ENCODE assay signal across 22 cellular contexts in the genomic region with DNA sequence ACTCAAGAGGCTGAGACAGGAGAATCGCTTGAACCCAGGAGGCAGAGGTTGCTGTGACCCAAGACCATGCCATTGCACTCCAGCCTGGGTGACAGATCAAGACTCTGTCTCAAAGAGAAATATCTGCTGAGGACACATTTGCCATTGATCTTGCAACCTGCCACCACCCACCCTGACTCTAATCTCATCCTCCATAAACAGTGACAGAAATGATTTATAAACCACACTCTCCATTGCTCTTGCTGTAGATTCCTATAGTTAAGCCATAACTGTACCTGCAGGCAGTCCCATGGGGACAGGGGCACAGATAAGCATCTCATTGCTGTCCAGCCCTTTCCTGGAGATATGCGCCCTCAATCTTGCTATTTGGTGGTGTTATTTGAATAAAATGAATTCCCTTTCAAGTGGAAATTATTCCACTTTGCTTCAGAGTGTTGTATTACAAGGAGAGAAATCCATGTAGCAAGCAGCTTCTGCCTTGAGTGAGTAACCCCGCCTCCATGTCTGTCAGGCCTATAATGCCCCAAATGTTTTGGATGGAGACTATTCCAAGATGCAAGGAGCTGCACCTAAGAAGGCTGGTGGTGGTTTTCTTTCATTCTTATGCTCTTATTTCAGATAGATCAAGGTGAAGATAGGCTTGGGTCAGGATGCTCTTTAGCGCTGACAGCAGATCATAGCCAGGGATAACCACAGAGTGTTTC. TPM values are rescaled to one million over a fixed set of nuclear protein-coding genes. Genes with fewer than 3 reads are reported as not detected.
DNase-seq lines count a peak whose midpoint lies in the region; ATAC-seq, FAIRE-seq and TF ChIP-seq lines count a peak whose summit lies in the region.
"Had no signal": no experiment of that assay in that cellular context is flagged by ENCODE, and none has a peak within 500 bp of the region (broad histone marks: within the 10 kb centered on the region; RNA-seq: fewer than 3 reads in every experiment).

No MANE protein-coding gene starts in this region.

- H3K79me2 ChIP-seq in astrocyte (ENCODE audit: insufficient read depth, low read length) (no peaks in the 10 kb centered on the region), neural cell (replicated peaks; ENCODE audit: insufficient read depth, low read length) (no peaks in the 10 kb centered on the region)

- TF ChIP-seq EP300 in neural cell (conservative IDR thresholded peaks at IDR 0.05; ENCODE audit: poor library complexity, severe bottlenecking): no peak

- H3K9me3 Mint-ChIP-seq in astrocyte (ENCODE audit: unreplicated experiment): peaks cover 2% of the 10 kb centered on the region
- peaks cover 0 to 12% (median 4%) of the 10 kb centered on the region in 7 donors for H3K9me3 Mint-ChIP-seq in CD14-positive monocyte
- H3K9me3 Mint-ChIP-seq in effector memory CD8-positive, alpha-beta T cell: no peaks in the 10 kb centered on the region
- H3K9me3 Mint-ChIP-seq: CD4-positive, alpha-beta memory T cell had no signal

- H3K9ac ChIP-seq in astrocyte (ENCODE audit: low read length) (no peak overlapping the region), neural cell (ENCODE audit: low read length) (peak overlapping the region; percentile 29)

- H3K27ac ChIP-seq in astrocyte (ENCODE audit: low read depth, low read length) (no peak overlapping the region), neural cell (ENCODE audit: low read length) (no peak overlapping the region)
- H3K27ac ChIP-seq: RWPE1 had no signal

- intact Hi-C loops in CD14-positive monocyte (cut with micrococcal nuclease): no loop called here

- no peaks in the 10 kb centered on the region for H3K9me3 ChIP-seq in astrocyte (ENCODE audit: insufficient read depth, low read depth, low read length)
- no peaks in the 10 kb centered on the region for H3K9me3 ChIP-seq in neural cell (ENCODE audit: low read length)
- H3K9me3 ChIP-seq: BE2C had no signal

- FAIRE-seq in astrocyte (lab: Jason Lieb, UNC): no peak
- FAIRE-seq: GM12892 had no signal

- peaks cover 9% of the 10 kb centered on the region for H3K27me3 ChIP-seq in H7 (ENCODE audit: control insufficient read depth, insufficient read depth, low read length)
- peaks cover 69% of the 10 kb centered on the region for H3K27me3 ChIP-seq in astrocyte (ENCODE audit: insufficient read depth, low read length)
- peaks cover 47% of the 10 kb centered on the region for H3K27me3 ChIP-seq in neural cell (ENCODE audit: insufficient read depth, low read depth, low read length)

- H3K36me3 Mint-ChIP-seq in astrocyte (ENCODE audit: low read depth, unreplicated experiment): no peaks in the 10 kb centered on the region
- no peaks in the 10 kb centered on the region for H3K36me3 Mint-ChIP-seq in CD14-positive monocyte
- H3K36me3 Mint-ChIP-seq in effector memory CD8-positive, alpha-beta T cell (ENCODE audit: insufficient read depth): no peaks in the 10 kb centered on the region
- H3K36me3 Mint-ChIP-seq: CD4-positive, alpha-beta memory T cell had no signal

- no peaks in the 10 kb centered on the region for H3K4me1 Mint-ChIP-seq in astrocyte (ENCODE audit: low read depth, unreplicated experiment)
- peaks cover 11% of the 10 kb centered on the region for H3K4me1 Mint-ChIP-seq in CD14-positive monocyte
- H3K4me1 Mint-ChIP-seq in effector memory CD8-positive, alpha-beta T cell (ENCODE audit: low read depth in 2 of 2): peaks cover under 1 to 8% of the 10 kb centered on the region in 2 donors

- peak; percentile 26 for DNase-seq in NCI-H1694 (lab: John Stamatoyannopoulos, UW)
- DNase-seq in NCI-H1694 treated with DMSO at 0.1 percent for 48 hours (lab: John Stamatoyannopoulos, UW): no peak
- DNase-seq in H7: peak; percentile 28
- no peak for DNase-seq in astrocyte (ENCODE audit: low read depth)
- no peak for DNase-seq in CD14-positive monocyte (ENCODE audit: low spot score)
- DNase-seq in effector memory CD8-positive, alpha-beta T cell: no peak
- DNase-seq: 8988T; BE2C; Calu3; CD4-positive, alpha-beta memory T cell; HCEC 1CT; KG1; NCI-H1436; NCI-H2081; NCI-H446; NCI-H748 treated with DMSO at 0.1 percent for 48 hours; PC-3 had no signal

- H3K4me2 ChIP-seq in astrocyte (ENCODE audit: low read length): no peak overlapping the region
- no peak overlapping the region for H3K4me2 ChIP-seq in neural cell (ENCODE audit: low read length)

- H3K9me2 ChIP-seq in neural cell (ENCODE audit: insufficient read depth, low read length): no peaks in the 10 kb centered on the region

- TF ChIP-seq CTCF in astrocyte (IDR thresholded peaks at IDR 0.05; ENCODE audit: insufficient read depth, low read depth, low read length) (no peak), neural cell (IDR thresholded peaks at IDR 0.05; ENCODE audit: poor library complexity, severe bottlenecking) (no peak), CD14-positive monocyte (IDR thresholded peaks at IDR 0.05) (no peak)

- H3K4me3 Mint-ChIP-seq in astrocyte (ENCODE audit: unreplicated experiment) (no peak overlapping the region), CD14-positive monocyte (peak overlapping the region in 1 of 2 donors; percentile 31)
- no peak overlapping the region for H3K4me3 Mint-ChIP-seq in effector memory CD8-positive, alpha-beta T cell
- H3K4me3 Mint-ChIP-seq: CD4-positive, alpha-beta memory T cell had no signal

- H3K36me3 ChIP-seq in H7 (replicated peaks; ENCODE audit: control insufficient read depth, insufficient read depth, low read length) (no peaks in the 10 kb centered on the region), astrocyte (ENCODE audit: insufficient read depth, low read length) (no peaks in the 10 kb centered on the region), neural cell (ENCODE audit: insufficient read depth, low read length) (no peaks in the 10 kb centered on the region)
- H3K36me3 ChIP-seq: BE2C had no signal

- H3K4me1 ChIP-seq in astrocyte (ENCODE audit: insufficient read depth, low read length): peaks cover 12% of the 10 kb centered on the region

- peaks cover 7% of the 10 kb centered on the region for H3F3A ChIP-seq in neural cell (ENCODE audit: insufficient read depth, low read length, poor library complexity, severe bottlenecking)

- H3K4me3 ChIP-seq in H7 (ENCODE audit: insufficient read depth, low read depth, low read length) (no peak overlapping the region), astrocyte (ENCODE audit: insufficient read depth, low read depth, low read length) (no peak overlapping the region), neural cell (ENCODE audit: low read length) (peak overlapping the region; percentile 90)

- H4K20me1 ChIP-seq in astrocyte (ENCODE audit: insufficient read depth, low read length) (peaks cover 8% of the 10 kb centered on the region), neural cell (ENCODE audit: insufficient read depth) (no peaks in the 10 kb centered on the region)

- peaks cover 64% of the 10 kb centered on the region for H3K27me3 Mint-ChIP-seq in astrocyte (ENCODE audit: low read depth, unreplicated experiment)
- H3K27me3 Mint-ChIP-seq in CD14-positive monocyte (ENCODE audit: low read depth in 3 of 3): peaks cover 56 to 74% (median 67%) of the 10 kb centered on the region in 3 donors
- peaks cover 75 to 84% of the 10 kb centered on the region in 2 donors for H3K27me3 Mint-ChIP-seq in effector memory CD8-positive, alpha-beta T cell

- TF ChIP-seq RAD21 in neural cell (conservative IDR thresholded peaks at IDR 0.05): no peak

- H2AFZ ChIP-seq in astrocyte (ENCODE audit: low read depth, low read length): no peak overlapping the region
- H2AFZ ChIP-seq in neural cell (ENCODE audit: low read depth, low read length): no peak overlapping the region

- no peak for ATAC-seq in effector memory CD8-positive, alpha-beta T cell (replicated peaks)
- no peak for ATAC-seq in GM18861 (IDR thresholded peaks at IDR 0.05; ENCODE audit: unreplicated experiment)
- ATAC-seq: PC-3 had no signal

- H3K27ac Mint-ChIP-seq in astrocyte (ENCODE audit: unreplicated experiment) (peak overlapping the region; percentile 36), CD14-positive monocyte (no peak overlapping the region)
- no peak overlapping the region for H3K27ac Mint-ChIP-seq in effector memory CD8-positive, alpha-beta T cell
- H3K27ac Mint-ChIP-seq: CD4-positive, alpha-beta memory T cell had no signal

TF ChIP-seq in neural cell, 6 proteins besides CTCF, POLR2A, EP300 and RAD21 (continues in another document):
- TF ChIP-seq SMC3 (conservative IDR thresholded peaks at IDR 0.05; ENCODE audit: poor library complexity) (no peak), TAF1 (IDR thresholded peaks at IDR 0.05; ENCODE audit: low read depth) (no peak), MXI1 (conservative IDR thresholded peaks at IDR 0.05; ENCODE audit: poor library complexity, severe bottlenecking) (no peak), POLR2AphosphoS5 (IDR thresholded peaks at IDR 0.05) (no peak)

RNA-seq across cellular contexts. Expression of a gene that starts 3.0 kb away (rescaled TPM):
- total RNA-seq in H7 (2014; rRNA removed; shearing (Covaris generic)): 8.9 and 11.6 TPM in 2 replicates
- 0.50 and 0.52 TPM in 2 replicates for total RNA-seq in astrocyte
- polyA plus RNA-seq in neural cell: 4.3 and 5.1 TPM in 2 replicates
- polyA minus RNA-seq in neural cell: 4.5 and 6.8 TPM in 2 replicates
- polyA plus RNA-seq in CD14-positive monocyte: not detected
- total RNA-seq: Calu3; CD4-positive, alpha-beta memory T cell; Daoy had no signal
- polyA plus RNA-seq: CD4-positive, alpha-beta memory T cell had no signal

RNA-seq across cellular contexts. Expression of a gene that starts 37.0 kb away (rescaled TPM):
- total RNA-seq in H7 (2014; rRNA removed; shearing (Covaris generic)): 2.1 and 2.2 TPM in 2 replicates
- total RNA-seq in astrocyte: 11.3 and 22.8 TPM in 2 replicates
- polyA plus RNA-seq in neural cell (11.1 and 14.6 TPM in 2 replicates), CD14-positive monocyte (under 1 TPM in 1 of 2 donors, not detected in 1; 0.78 TPM)
- polyA minus RNA-seq in neural cell: 18.8 and 21.2 TPM in 2 replicates
- polyA plus RNA-seq: CD4-positive, alpha-beta memory T cell had no signal

RNA-seq across cellular contexts. Expression of a gene that starts 46.5 kb away (rescaled TPM):
- total RNA-seq in H7 (2014; rRNA removed; shearing (Covaris generic)): 18.7 and 22.3 TPM in 2 replicates
- 16.7 and 20.2 TPM in 2 replicates for total RNA-seq in astrocyte
- 36.4 and 36.7 TPM in 2 replicates for polyA plus RNA-seq in neural cell
- 53.6 and 56.4 TPM in 2 replicates for polyA minus RNA-seq in neural cell
- 10 to 100 TPM in 1 of 2 donors, 1 to 10 TPM in 1; 4.4 to 11.2 TPM for polyA plus RNA-seq in CD14-positive monocyte

Comparison
In these comparisons a context has a peak if more than half of its experiments do, and no peak if none do; other contexts are left out.
1. DNase-seq: peak in NCI-H1694 (single experiment) and H7 (single experiment); none in NCI-H1694 treated with DMSO at 0.1 percent for 48 hours (single experiment), astrocyte (single experiment), CD14-positive monocyte (single experiment) and effector memory CD8-positive, alpha-beta T cell (0 of 3).